12 cellular contexts compared by ENCODE assay signal in genomic region chr12:89156862-89157262, GRCh38.
DNase-seq lines count a peak whose midpoint lies in the region; ATAC-seq, FAIRE-seq and TF ChIP-seq lines count a peak whose summit lies in the region.
"Had no signal": no experiment of that assay in that cellular context is flagged by ENCODE, and none has a peak within 500 bp of the region (broad histone marks: within the 10 kb centered on the region; RNA-seq: fewer than 3 reads in every experiment).

No MANE protein-coding gene starts in this region.

- BruUV-seq in K562 (replicated peaks; lab: Mats Ljungman, UMichigan), result no TSS peak

- H3K79me2 ChIP-seq in K562 (ENCODE audit: control insufficient read depth, insufficient read depth, low read length) (no peaks in the 10 kb centered on the region), osteoblast (ENCODE audit: insufficient read depth, low read length) (no peaks in the 10 kb centered on the region)

- H3K9me3 ChIP-seq in K562 (replicated peaks; ENCODE audit: control insufficient read depth, insufficient read depth, low read depth, low read length), result no peaks in the 10 kb centered on the region
- no peaks in the 10 kb centered on the region for H3K9me3 ChIP-seq in osteoblast (ENCODE audit: low read depth, low read length)

- H3K27ac ChIP-seq in K562 (ENCODE audit: extremely low read depth, low read depth, low read length) (no peak overlapping the region), osteoblast (ENCODE audit: low read depth, low read length) (peak overlapping the region; percentile 77)

- DNase-seq in ELR (ENCODE audit: low read depth) (peak; percentile 68), M059J (ENCODE audit: low read depth) (peak; percentile 68), K562 (ENCODE audit: extremely low read depth in 1 of 4, low spot score in 3 of 4) (no peak), osteoblast (ENCODE audit: insufficient read length, low spot score, missing footprints) (no peak), NCI-H146 (lab: John Stamatoyannopoulos, UW) (no peak), inferior parietal cortex (ENCODE audit: extremely low spot score) (no peak), retina (no peak)
- DNase-seq: GDM1, hypothalamus, naive B cell, NCI-H2227 treated with DMSO at 0.1 percent for 48 hours, SW 1271 had no signal

- POLR2A ChIA-PET in K562 (lab: Yijun Ruan, JAX), result no interaction called here

- H3K9me1 ChIP-seq in K562 (ENCODE audit: control insufficient read depth, insufficient read depth, low read length), result no peaks in the 10 kb centered on the region

- intact Hi-C loops in K562 (cut with micrococcal nuclease), result no loop called here

- TF ChIP-seq CTCF in K562 (IDR thresholded peaks at IDR 0.05 in 2 of 3, conservative IDR thresholded peaks at IDR 0.05 in 1 of 3; ENCODE audit: insufficient read depth in 2 of 3, low read depth in 1 of 3, low read length in 3 of 3) (no peak), osteoblast (IDR thresholded peaks at IDR 0.05; ENCODE audit: extremely low read depth, low read depth, low read length) (no peak)

- 0% methylated on average over 1 of the region's 1 CpG for WGBS in K562 (ENCODE audit: insufficient coverage, low coverage, missing lambda C conversion rate)

- H4K20me1 ChIP-seq in K562 (replicated peaks; ENCODE audit: control insufficient read depth, insufficient read depth, low read length) (no peaks in the 10 kb centered on the region), osteoblast (ENCODE audit: insufficient read depth, low read length) (no peaks in the 10 kb centered on the region)

- H3K36me3 ChIP-seq in K562 (ENCODE audit: control insufficient read depth, insufficient read depth, low read length) (no peaks in the 10 kb centered on the region), osteoblast (ENCODE audit: insufficient read depth, low read length) (no peaks in the 10 kb centered on the region)

- ATAC-seq in K562, result no peak

- no peak for FAIRE-seq in K562 (lab: Jason Lieb, UNC)

- no peak for TF ChIP-seq RAD21 in K562 (CRISPR knock-in tag; conservative IDR thresholded peaks at IDR 0.05 in 1 of 2, IDR thresholded peaks at IDR 0.05 in 1 of 2)

- no peaks in the 10 kb centered on the region for H3K27me3 ChIP-seq in K562 (ENCODE audit: control insufficient read depth in 2 of 2, insufficient read depth in 2 of 2, low read length in 2 of 2)
- no peaks in the 10 kb centered on the region for H3K27me3 ChIP-seq in osteoblast (ENCODE audit: insufficient read depth, low read length)

- H3K9ac ChIP-seq in K562 (ENCODE audit: insufficient read depth in 1 of 2, low read depth in 2 of 2, low read length in 2 of 2), result no peak overlapping the region

- no peaks in the 10 kb centered on the region; a peak in 1 of 5 replicates for H3K4me1 ChIP-seq in K562 (replicated peaks in 1 of 2; ENCODE audit: control insufficient read depth in 2 of 2, insufficient read depth in 2 of 2, low read length in 2 of 2)
- H3K4me1 ChIP-seq in osteoblast (ENCODE audit: insufficient read depth, low read length), result peaks cover 45% of the 10 kb centered on the region

- CTCF ChIA-PET in K562 (lab: Yijun Ruan, JAX; ENCODE audit: low intra/inter-chr PET ratio), result no interaction called here

- TF ChIP-seq POLR2A in K562 (conservative IDR thresholded peaks at IDR 0.05), result no peak

- in situ Hi-C loops in K562 (cut with MboI), result no loop called here

- H2AFZ ChIP-seq in K562 (ENCODE audit: low read depth, low read length) (no peak overlapping the region), osteoblast (ENCODE audit: low read length) (no peak overlapping the region)

- TF ChIP-seq EP300 in K562 (IDR thresholded peaks at IDR 0.05; ENCODE audit: low read length), result no peak

- H3K4me2 ChIP-seq in K562 (ENCODE audit: insufficient read depth, low read length) (no peak overlapping the region), osteoblast (ENCODE audit: insufficient read depth, low read length) (peak overlapping the region; percentile 62)

- no peak overlapping the region for H3K4me3 ChIP-seq in K562
- no peak overlapping the region for H3K4me3 ChIP-seq in osteoblast (ENCODE audit: insufficient read depth, low read length)

TF ChIP-seq in K562, 482 proteins besides CTCF, POLR2A, EP300 and RAD21:
- peak; percentile 64; the same call in 1 of the 2 replicates for TF ChIP-seq ZNF589 (CRISPR knock-in tag; IDR thresholded peaks at IDR 0.05; ENCODE audit: low read depth)
- no peak for TF ChIP-seq CEBPG (CRISPR knock-in tag; IDR thresholded peaks at IDR 0.05)
- TF ChIP-seq CEBPG (tag; conservative IDR thresholded peaks at IDR 0.05 in 1 of 2, IDR thresholded peaks at IDR 0.05 in 1 of 2), result 0 out of 4 replicates have a peak, but pooled peaks of 1 of the 2 experiments have one; percentile 20
- TF ChIP-seq ZNF76 (CRISPR knock-in tag; IDR thresholded peaks at IDR 0.05; ENCODE audit: borderline replicate concordance), result no peak
- TF ChIP-seq SRSF3 (IDR thresholded peaks at IDR 0.05; ENCODE audit: insufficient read depth, low read length), result no peak

Comparison
In these comparisons a context has a peak if more than half of its experiments do, and no peak if none do; other contexts are left out.
1. DNase-seq: peak in ELR (single experiment) and M059J (single experiment); none in K562 (0 of 4), osteoblast (single experiment), NCI-H146 (single experiment), inferior parietal cortex (single experiment) and retina (single experiment).